In the genomic region with DNA sequence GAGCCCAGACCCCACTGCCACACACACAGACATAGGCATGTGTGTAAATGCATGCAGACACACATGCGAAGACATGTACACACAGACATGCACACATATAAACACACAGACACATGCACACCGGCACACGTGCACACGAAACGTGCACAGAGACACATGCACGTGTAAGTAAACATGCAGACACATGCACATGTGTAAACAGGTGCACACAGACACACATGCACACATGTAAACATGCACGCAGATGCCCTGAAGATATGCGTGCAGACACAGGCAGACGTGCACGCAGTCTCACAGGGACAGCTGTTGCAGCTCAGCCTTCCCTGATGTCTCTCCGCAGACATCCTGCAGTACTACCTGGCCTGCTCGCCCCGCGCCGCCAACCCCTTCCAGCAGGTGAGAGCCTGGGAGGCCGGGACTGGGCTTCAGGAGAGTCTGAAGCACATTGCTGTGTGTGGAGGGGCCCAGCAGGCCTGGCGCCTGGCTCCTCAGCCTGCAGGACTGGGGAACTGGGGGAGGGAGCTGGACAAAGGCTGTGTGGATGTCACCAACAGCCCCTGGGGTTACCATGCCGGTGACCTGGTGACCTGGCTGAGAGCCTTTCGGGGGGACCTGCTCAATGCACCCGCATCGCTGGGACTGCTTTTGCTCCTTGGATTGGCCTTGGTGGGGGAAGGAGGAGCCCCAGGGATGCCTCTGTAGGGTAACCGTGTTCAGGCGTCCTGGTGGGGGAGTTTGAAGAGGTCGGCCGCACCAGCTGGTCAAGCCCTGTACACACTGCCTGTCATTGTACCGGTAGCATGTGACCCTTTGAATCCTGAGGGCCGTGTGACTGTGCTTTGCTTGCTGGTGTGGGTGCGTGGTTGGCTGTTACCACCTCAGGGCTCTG, we compare ENCODE assay signal across 8 cellular contexts.
"Had no signal": no experiment of that assay in that cellular context is flagged by ENCODE, and none has a peak within 500 bp of the region (broad histone marks: within the 10 kb centered on the region; RNA-seq: fewer than 3 reads in every experiment).

No MANE protein-coding gene starts in this region.

- H3K9me3 Mint-ChIP-seq: activated T-helper 2 cell treated with anti-CD3 and anti-CD28 coated beads, Interferon-gamma antibody, Interleukin-2, Interleukin-4, amounts not matched to agents 10 μg/mL and 5 μg/mL and 100 μg/mL, durations not matched to agents 14 hours and 24 hours and 36 hours; stimulated activated memory B cell treated with anti-CD40 and anti-IgM and Interleukin-4, amounts not matched to agents 10 μg/mL and 1 μg/mL and 100 μg/mL, for 72 hours; T-helper 1 cell treated with Interleukin-12 subunit alpha and Interleukin-12 subunit beta and Interleukin-4 antibody, amounts not matched to agents 30 μg/mL and 1 μg/mL, for 36 hours had no signal

- H3K4me3 Mint-ChIP-seq: stimulated activated memory B cell treated with anti-CD40 and anti-IgM and Interleukin-4, amounts not matched to agents 10 μg/mL and 1 μg/mL and 100 μg/mL, for 72 hours; T-helper 1 cell treated with Interleukin-12 subunit alpha and Interleukin-12 subunit beta and Interleukin-4 antibody, amounts not matched to agents 30 μg/mL and 1 μg/mL, for 36 hours had no signal

- H3K4me1 Mint-ChIP-seq: stimulated activated memory B cell treated with anti-CD40 and anti-IgM and Interleukin-4, amounts not matched to agents 10 μg/mL and 1 μg/mL and 100 μg/mL, for 72 hours had no signal

- H3K27me3 Mint-ChIP-seq: stimulated activated memory B cell treated with anti-CD40 and anti-IgM and Interleukin-4, amounts not matched to agents 10 μg/mL and 1 μg/mL and 100 μg/mL, for 72 hours had no signal

- DNase-seq: activated CD4-positive, CD25-positive, alpha-beta regulatory T cell; activated naive CD4-positive, alpha-beta T cell treated with anti-CD3 and anti-CD28 coated beads, Interleukin-2, amount 50 U/mL, for 16 hours; effector CD8-positive, alpha-beta T cell; hypothalamus; transverse colon had no signal

- H3K27ac Mint-ChIP-seq: activated T-helper 2 cell treated with anti-CD3 and anti-CD28 coated beads, Interferon-gamma antibody, Interleukin-2, Interleukin-4, amounts not matched to agents 10 μg/mL and 5 μg/mL and 100 μg/mL, durations not matched to agents 14 hours and 24 hours and 36 hours; stimulated activated memory B cell treated with anti-CD40 and anti-IgM and Interleukin-4, amounts not matched to agents 10 μg/mL and 1 μg/mL and 100 μg/mL, for 72 hours; T-helper 1 cell treated with Interleukin-12 subunit alpha and Interleukin-12 subunit beta and Interleukin-4 antibody, amounts not matched to agents 30 μg/mL and 1 μg/mL, for 36 hours had no signal
